ENCODE assay signal across 8 cellular contexts in genomic region chr2:101205521-101205998, GRCh38. TPM values are rescaled to one million over a fixed set of nuclear protein-coding genes. Genes with fewer than 3 reads are reported as not detected.
A peak's percentile ranks its signal among the peaks of the same experiment; 100 is the strongest.
DNase-seq lines count a peak whose midpoint lies in the region; ATAC-seq and TF ChIP-seq lines count a peak whose summit lies in the region.

No MANE protein-coding gene starts in this region.

- peak overlapping the region; percentile 68 for H3K4me3 Mint-ChIP-seq in activated naive CD8-positive, alpha-beta T cell

- H3K27me3 Mint-ChIP-seq in activated naive CD8-positive, alpha-beta T cell = no peaks in the 10 kb centered on the region

- H3K9ac ChIP-seq in MM.1S (ENCODE audit: low read length) = no peak overlapping the region
- H3K9ac ChIP-seq in trophoblast cell (ENCODE audit: low read length) = no peak overlapping the region

- no peaks in the 10 kb centered on the region for H4K20me1 ChIP-seq in MM.1S (ENCODE audit: insufficient read depth, low read length)

- no peak overlapping the region for H3K27ac ChIP-seq in MM.1S (ENCODE audit: low read length)
- no peak overlapping the region for H3K27ac ChIP-seq in trophoblast cell (ENCODE audit: low read depth, low read length)

- no peak overlapping the region for H2BK12ac ChIP-seq in trophoblast cell (ENCODE audit: low read length)

- H2BK5ac ChIP-seq in trophoblast cell (ENCODE audit: low read depth, low read length, poor library complexity) = no peak overlapping the region

- H3K4me2 ChIP-seq in MM.1S (ENCODE audit: low read depth, low read length) (peak overlapping the region; percentile 29; the same call in 1 of the 2 replicates), trophoblast cell (ENCODE audit: low read length) (no peak overlapping the region)

- H3K36me3 ChIP-seq in MM.1S (replicated peaks; ENCODE audit: insufficient read depth, low read length) (no peaks in the 10 kb centered on the region), trophoblast cell (ENCODE audit: control insufficient read depth in 1 of 2, insufficient read depth in 2 of 2, low read length in 2 of 2) (no peaks in the 10 kb centered on the region)

- H3F3A ChIP-seq in MM.1S (ENCODE audit: insufficient read depth, low read length) = no peaks in the 10 kb centered on the region

- no peak overlapping the region for H4K12ac ChIP-seq in trophoblast cell (ENCODE audit: low read depth, low read length)

- no peak overlapping the region for H3K23ac ChIP-seq in trophoblast cell (ENCODE audit: low read length)

- intact Hi-C loops in Right ventricle myocardium superior (cut with DNase I) = no loop called here

- H3K79me2 ChIP-seq in MM.1S (ENCODE audit: low read length) (no peaks in the 10 kb centered on the region), trophoblast cell (ENCODE audit: control insufficient read depth, insufficient read depth, low read length, poor library complexity) (no peaks in the 10 kb centered on the region)

- H3K9me3 ChIP-seq in MM.1S (replicated peaks; ENCODE audit: insufficient read depth, low read length) (no peaks in the 10 kb centered on the region), trophoblast cell (ENCODE audit: insufficient read depth, low read depth, low read length) (no peaks in the 10 kb centered on the region)

- H3K27me3 ChIP-seq in MM.1S (replicated peaks; ENCODE audit: insufficient read depth, low read length) = no peaks in the 10 kb centered on the region
- no peaks in the 10 kb centered on the region for H3K27me3 ChIP-seq in trophoblast cell (ENCODE audit: insufficient read depth, low read length)

- H3K9me2 ChIP-seq in MM.1S (replicated peaks; ENCODE audit: insufficient read depth, low read length) = no peaks in the 10 kb centered on the region

- peaks cover 9% of the 10 kb centered on the region for H3K4me1 Mint-ChIP-seq in activated naive CD8-positive, alpha-beta T cell (ENCODE audit: low read depth)

- H2BK120ac ChIP-seq in trophoblast cell (ENCODE audit: insufficient read depth, low read length, poor library complexity) = no peak overlapping the region

- no peak overlapping the region for H3K14ac ChIP-seq in trophoblast cell (ENCODE audit: low read length)

- H3K9me3 Mint-ChIP-seq in activated naive CD8-positive, alpha-beta T cell (ENCODE audit: low read depth) = peaks cover 7% of the 10 kb centered on the region

- H3K4me1 ChIP-seq in MM.1S (ENCODE audit: low read length) (no peaks in the 10 kb centered on the region), trophoblast cell (ENCODE audit: control insufficient read depth in 1 of 2, insufficient read depth in 2 of 2, low read length in 2 of 2) (no peaks in the 10 kb centered on the region)

- no peaks in the 10 kb centered on the region for H3K79me1 ChIP-seq in trophoblast cell (ENCODE audit: low read length)

- no CpG with 5 or more reads among the region's 10 CpGs for WGBS in trophoblast cell (ENCODE audit: extremely low coverage, insufficient coverage, insufficient read length)

- H4K91ac ChIP-seq in trophoblast cell (ENCODE audit: low read depth, low read length) = no peak overlapping the region

- ATAC-seq in Right ventricle myocardium superior (ENCODE audit: poor library complexity) (peak; percentile 93), HG02678 (IDR thresholded peaks at IDR 0.05; ENCODE audit: unreplicated experiment) (no peak), HG03469 (IDR thresholded peaks at IDR 0.05; ENCODE audit: unreplicated experiment) (no peak)

- H3K18ac ChIP-seq in trophoblast cell (ENCODE audit: low read length) = no peak overlapping the region

- no peak overlapping the region for H3K4me3 ChIP-seq in GM12864 (ENCODE audit: low read depth, low read length)
- peak overlapping the region; percentile 47 for H3K4me3 ChIP-seq in MM.1S (ENCODE audit: low read length)
- no peak overlapping the region for H3K4me3 ChIP-seq in trophoblast cell (ENCODE audit: low read depth, low read length)

- no peak overlapping the region for H2AK5ac ChIP-seq in trophoblast cell (ENCODE audit: low read length)

- peak; percentile 31 for TF ChIP-seq CTCF in GM12864 (IDR thresholded peaks at IDR 0.05; ENCODE audit: low read depth, low read length, missing control alignments)
- TF ChIP-seq CTCF in MM.1S (IDR thresholded peaks at IDR 0.05; ENCODE audit: low read length) = peak; percentile 61

- H4K8ac ChIP-seq in trophoblast cell (ENCODE audit: low read depth, low read length) = no peak overlapping the region

- H3K36me3 Mint-ChIP-seq in activated naive CD8-positive, alpha-beta T cell = peaks cover 3% of the 10 kb centered on the region

- H3K27ac Mint-ChIP-seq in activated naive CD8-positive, alpha-beta T cell = peak overlapping the region; percentile 61

- no peak overlapping the region for H3K4ac ChIP-seq in trophoblast cell (ENCODE audit: low read depth, low read length)

- H2AFZ ChIP-seq in MM.1S (ENCODE audit: low read length) (peak overlapping the region; percentile 77), trophoblast cell (ENCODE audit: insufficient read depth, low read length, poor library complexity) (no peak overlapping the region)

- no peak for DNase-seq in GM12864 (ENCODE audit: low read depth)
- peak; percentile 79 for DNase-seq in MM.1S
- peak; percentile 67 for DNase-seq in SK-N-DZ (ENCODE audit: low spot score)
- peak; percentile 51 for DNase-seq in Right ventricle myocardium superior
- peak; percentile 57 to 72 for DNase-seq in trophoblast cell

RNA-seq across cellular contexts. Expression of gene CNOT11, which starts 47.1 kb away (rescaled TPM):
- polyA plus RNA-seq in SK-N-DZ (2014; cell fraction: cytosol; rRNA removed) = 48.7 and 52.4 TPM in 2 replicates
- polyA plus RNA-seq in SK-N-DZ (2014; cell fraction: nucleus; rRNA removed) = 85.5 and 88.8 TPM in 2 replicates
- total RNA-seq in Right ventricle myocardium superior = 33.1 TPM
- polyA plus RNA-seq in trophoblast cell (2013) = 48.6 and 51.0 TPM in 2 replicates

RNA-seq across cellular contexts. Expression of gene TBC1D8, which starts 54.4 kb away (rescaled TPM):
- polyA plus RNA-seq in SK-N-DZ (2014; cell fraction: cytosol; rRNA removed) = 11.0 and 15.7 TPM in 2 replicates
- polyA plus RNA-seq in SK-N-DZ (2014; cell fraction: nucleus; rRNA removed) = 37.5 and 50.8 TPM in 2 replicates
- total RNA-seq in Right ventricle myocardium superior = 51.4 TPM
- polyA plus RNA-seq in trophoblast cell (2013) = 3.6 and 4.0 TPM in 2 replicates
